8 cellular contexts compared by ENCODE assay signal in genomic region chr7:101754432-101755159, GRCh38.
DNase-seq lines count a peak whose midpoint lies in the region; ATAC-seq and TF ChIP-seq lines count a peak whose summit lies in the region.

No MANE protein-coding gene starts in this region.

- H3K27ac Mint-ChIP-seq in chondrocyte (ENCODE audit: unreplicated experiment) (no peak overlapping the region), natural killer cell (peak overlapping the region in 1 of 2 donors; percentile 54)

- H3K4me3 Mint-ChIP-seq in chondrocyte (ENCODE audit: unreplicated experiment) = peak overlapping the region; percentile 63
- H3K4me3 Mint-ChIP-seq in natural killer cell = peak overlapping the region; percentile 81

- ATAC-seq in natural killer cell = peak in 1 of 3 donors; percentile 33

- H3K4me1 Mint-ChIP-seq in chondrocyte (ENCODE audit: low read depth) (peaks cover 10% of the 10 kb centered on the region), natural killer cell (peaks cover 10 to 12% of the 10 kb centered on the region in 2 donors)

- TF ChIP-seq CTCF in chondrocyte (IDR thresholded peaks at IDR 0.05) = no peak
- no peak for TF ChIP-seq CTCF in natural killer cell (IDR thresholded peaks at IDR 0.05)

- H3K27me3 Mint-ChIP-seq in chondrocyte (ENCODE audit: low read depth) (peaks cover 7% of the 10 kb centered on the region), natural killer cell (ENCODE audit: low read depth in 2 of 2) (peaks cover 0 to 6% of the 10 kb centered on the region in 2 donors)

- H3K36me3 Mint-ChIP-seq in chondrocyte (ENCODE audit: low read depth) (no peaks in the 10 kb centered on the region), natural killer cell (no peaks in the 10 kb centered on the region)

- peak; percentile 24 for DNase-seq in G401 (ENCODE audit: low spot score)
- DNase-seq in NCI-H2227 treated with DMSO at 0.1 percent for 48 hours (lab: John Stamatoyannopoulos, UW) = peak; percentile 59
- no peak for DNase-seq in chondrocyte (ENCODE audit: low spot score)
- no peak for DNase-seq in natural killer cell
- DNase-seq in NCI-H524 treated with DMSO at 0.1 percent for 48 hours (lab: John Stamatoyannopoulos, UW) = no peak
- DNase-seq in activated CD4-positive, CD25-positive, alpha-beta regulatory T cell (lab: John Stamatoyannopoulos, UW) = no peak
- no peak for DNase-seq in NCI-H128 (lab: John Stamatoyannopoulos, UW; ENCODE audit: unreplicated experiment)
- no peak for DNase-seq in NCI-H2029 (lab: John Stamatoyannopoulos, UW)

- intact Hi-C loops in natural killer cell (cut with micrococcal nuclease) = no loop called here

- in situ Hi-C loops in G401 (cut with HindIII; ENCODE audit: low sequenced_read_pairs) = no loop called here

- H3K9me3 Mint-ChIP-seq in chondrocyte (ENCODE audit: low read depth) = no peaks in the 10 kb centered on the region
- H3K9me3 Mint-ChIP-seq in natural killer cell = no peaks in the 10 kb centered on the region

Comparison
In these comparisons a context has a peak if more than half of its experiments do, and no peak if none do; other contexts are left out.
1. DNase-seq: peak in G401 (single experiment) and NCI-H2227 treated with DMSO at 0.1 percent for 48 hours (single experiment); none in chondrocyte (single experiment), natural killer cell (single experiment), NCI-H524 treated with DMSO at 0.1 percent for 48 hours (single experiment), activated CD4-positive, CD25-positive, alpha-beta regulatory T cell (0 of 4), NCI-H128 (single experiment) and NCI-H2029 (single experiment).